13 cellular contexts compared by ENCODE assay signal in the genomic region with DNA sequence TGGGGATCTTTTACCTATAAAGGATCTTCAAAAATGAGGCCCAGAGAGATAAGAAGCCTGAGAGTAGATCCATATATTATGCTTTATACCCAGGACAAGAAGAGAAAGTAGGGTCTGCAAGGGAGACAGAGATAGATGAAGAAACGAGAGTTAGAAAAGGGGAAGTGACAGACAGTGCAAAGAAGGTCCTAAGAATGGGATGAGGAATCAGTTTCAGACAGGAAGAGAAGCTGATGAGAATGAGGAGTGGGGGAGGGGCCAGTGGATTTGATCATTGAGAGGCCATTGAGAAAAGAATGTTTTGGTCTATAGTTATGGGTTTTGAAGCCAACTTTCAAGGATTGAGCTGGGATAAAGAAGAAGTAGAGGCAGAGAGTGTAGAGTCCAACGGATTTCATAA. TPM values are rescaled to one million over a fixed set of nuclear protein-coding genes. Genes with fewer than 3 reads are reported as not detected.
DNase-seq lines count a peak whose midpoint lies in the region; ATAC-seq, FAIRE-seq and TF ChIP-seq lines count a peak whose summit lies in the region.
"Had no signal": no experiment of that assay in that cellular context is flagged by ENCODE, and none has a peak within 500 bp of the region (broad histone marks: within the 10 kb centered on the region; RNA-seq: fewer than 3 reads in every experiment).

No MANE protein-coding gene starts in this region.

- no peak overlapping the region for H2AFZ ChIP-seq in OCI-LY3 (ENCODE audit: low read depth, low read length)

- peak; percentile 87 for FAIRE-seq in GM19239 (lab: Jason Lieb, UNC)
- FAIRE-seq: kidney, pancreas had no signal

- H3K9ac ChIP-seq in OCI-LY3 (ENCODE audit: low read length) (no peak overlapping the region), colonic mucosa (ENCODE audit: low read depth in 2 of 2, low read length in 2 of 2) (no peak overlapping the region)

- H3K79me2 ChIP-seq in OCI-LY3 (ENCODE audit: low read length): no peaks in the 10 kb centered on the region

- H3K27ac ChIP-seq in OCI-LY3 (ENCODE audit: low read length) (no peak overlapping the region), colonic mucosa (no peak overlapping the region)
- H3K27ac ChIP-seq: pancreas had no signal

- H3K4me3 ChIP-seq in OCI-LY3 (ENCODE audit: low read length) (peak overlapping the region; percentile 23; the same call in 1 of the 2 replicates), colonic mucosa (no peak overlapping the region)
- H3K4me3 ChIP-seq: MG63, pancreas had no signal

- TF ChIP-seq CTCF in OCI-LY3 (IDR thresholded peaks at IDR 0.05; ENCODE audit: low read depth, low read length): no peak
- no peak for TF ChIP-seq CTCF in colonic mucosa (IDR thresholded peaks at IDR 0.05)

- H4K20me1 ChIP-seq in OCI-LY3 (ENCODE audit: insufficient read depth, low read length): no peaks in the 10 kb centered on the region

- intact Hi-C loops in colonic mucosa (cut with DNase I): loop anchor here (10.0 kb wide), 2 partner anchors 155 to 175 kb away; no protein-coding TSS in a partner anchor

- H3K4me1 ChIP-seq in OCI-LY3 (ENCODE audit: low read length) (peaks cover 66% of the 10 kb centered on the region), colonic mucosa (peaks cover 5% of the 10 kb centered on the region)

- no peaks in the 10 kb centered on the region for H3K9me3 ChIP-seq in OCI-LY3 (ENCODE audit: insufficient read depth, low read length)
- no peaks in the 10 kb centered on the region for H3K9me3 ChIP-seq in colonic mucosa
- H3K9me3 ChIP-seq: MG63, pancreas had no signal

- H3K36me3 ChIP-seq in OCI-LY3 (replicated peaks; ENCODE audit: low read depth, low read length) (no peaks in the 10 kb centered on the region), colonic mucosa (no peaks in the 10 kb centered on the region)
- H3K36me3 ChIP-seq: MG63, pancreas had no signal

- H3K27me3 ChIP-seq in OCI-LY3 (ENCODE audit: low read depth, low read length) (peaks cover 13% of the 10 kb centered on the region; the same call in 1 of the 2 replicates), colonic mucosa (no peaks in the 10 kb centered on the region)
- H3K27me3 ChIP-seq: MG63, pancreas had no signal

- DNase-seq in Ammon's horn (ENCODE audit: low spot score) (peak; percentile 49), GM19239 (ENCODE audit: insufficient read length, low spot score) (no peak), colonic mucosa (no peak), COLO668 (lab: John Stamatoyannopoulos, UW; ENCODE audit: unreplicated experiment) (no peak), NCI-H187 treated with DMSO at 0.1 percent for 48 hours (lab: John Stamatoyannopoulos, UW) (no peak)
- DNase-seq: kidney, MG63, pancreas had no signal

- ATAC-seq in HG02938 (IDR thresholded peaks at IDR 0.05; ENCODE audit: unreplicated experiment): peak; percentile 86
- ATAC-seq in GM21619 (IDR thresholded peaks at IDR 0.05; ENCODE audit: unreplicated experiment): no peak
- ATAC-seq: esophagus mucosa had no signal

- H3K4me2 ChIP-seq in OCI-LY3 (ENCODE audit: low read length): peak overlapping the region; percentile 63

RNA-seq across cellular contexts. Expression of a gene that starts 46.8 kb away (rescaled TPM):
- 1 to 10 TPM; 1.5 to 1.9 TPM for total RNA-seq in colonic mucosa
- total RNA-seq: RPMI7951 had no signal
